Comparison of ENCODE assay signal across 9 cellular contexts in genomic region chr12:54560374-54560858, GRCh38. TPM values are rescaled to one million over a fixed set of nuclear protein-coding genes. Genes with fewer than 3 reads are reported as not detected.
DNase-seq lines count a peak whose midpoint lies in the region; ATAC-seq and TF ChIP-seq lines count a peak whose summit lies in the region.
"Had no signal": no experiment of that assay in that cellular context is flagged by ENCODE, and none has a peak within 500 bp of the region (broad histone marks: within the 10 kb centered on the region; RNA-seq: fewer than 3 reads in every experiment).

No MANE protein-coding gene starts in this region.

- ATAC-seq in HG02981 (IDR thresholded peaks at IDR 0.05; ENCODE audit: unreplicated experiment), result peak; percentile 100
- ATAC-seq in activated T-cell treated with anti-CD3 and anti-CD28 coated beads, Interleukin-2, amount 50 U/mL, for 4 hours, result peak; percentile 99 to 100

- H3K36me3 ChIP-seq in esophagus squamous epithelium (no peaks in the 10 kb centered on the region), muscle layer of duodenum (ENCODE audit: control insufficient read depth in 1 of 2, insufficient read depth in 2 of 2, low read length in 2 of 2) (no peaks in the 10 kb centered on the region)

- H3K27ac ChIP-seq in esophagus squamous epithelium (peak overlapping the region; percentile 26 to 80 (median 79)), muscle layer of duodenum (ENCODE audit: low read length) (peak overlapping the region; percentile 67)
- H3K27ac ChIP-seq: 22Rv1 had no signal

- DNase-seq in DMS 273 (lab: John Stamatoyannopoulos, UW; ENCODE audit: unreplicated experiment) (peak; percentile 70), DMS 273 treated with DMSO at 0.1 percent for 48 hours (lab: John Stamatoyannopoulos, UW) (no peak), NCI-H774 (lab: John Stamatoyannopoulos, UW) (peak; percentile 87), esophagus squamous epithelium (lab: John Stamatoyannopoulos, UW) (peak; percentile 72)
- peak; percentile 79 for DNase-seq in activated T-cell treated with anti-CD3 and anti-CD28 coated beads, Interleukin-2, amount 50 U/mL, for 4 hours
- peak; percentile 53 for DNase-seq in stimulated activated CD8-positive, alpha-beta memory T cell treated with anti-CD3 and anti-CD28 coated beads, Interleukin-7, amount 100 ng/mL, for 24 hours (ENCODE audit: low read depth)

- H3K9me3 Mint-ChIP-seq in activated T-cell treated with anti-CD3 and anti-CD28 coated beads, Interleukin-2, amount 50 U/mL, for 4 hours, result no peaks in the 10 kb centered on the region

- H3K36me3 Mint-ChIP-seq in activated T-cell treated with anti-CD3 and anti-CD28 coated beads, Interleukin-2, amount 50 U/mL, for 4 hours (ENCODE audit: insufficient read depth), result no peaks in the 10 kb centered on the region

- H3K4me3 ChIP-seq in esophagus squamous epithelium (peak overlapping the region; percentile 6 to 61 (median 40)), muscle layer of duodenum (ENCODE audit: low read depth in 1 of 2, low read length in 2 of 2) (peak overlapping the region; percentile 54 to 62)

- 36 to 44% methylated on average over 13 to 14 of the region's 14 CpGs for WGBS in esophagus squamous epithelium, 2 donors

- peaks cover 0 to 21% (median 0%) of the 10 kb centered on the region in 4 donors for H3K27me3 ChIP-seq in esophagus squamous epithelium
- H3K27me3 ChIP-seq in muscle layer of duodenum (ENCODE audit: low read depth, low read length), result no peaks in the 10 kb centered on the region

- peak in 1 of 4 donors; percentile 50 for TF ChIP-seq POLR2A in esophagus squamous epithelium (IDR thresholded peaks at IDR 0.05)

- no peaks in the 10 kb centered on the region for H3K9me3 ChIP-seq in esophagus squamous epithelium
- no peaks in the 10 kb centered on the region for H3K9me3 ChIP-seq in muscle layer of duodenum (ENCODE audit: control insufficient read depth in 1 of 2, low read length in 2 of 2)

- peak overlapping the region; percentile 77 for H3K4me3 Mint-ChIP-seq in activated T-cell treated with anti-CD3 and anti-CD28 coated beads, Interleukin-2, amount 50 U/mL, for 4 hours

- H3K27me3 Mint-ChIP-seq in activated T-cell treated with anti-CD3 and anti-CD28 coated beads, Interleukin-2, amount 50 U/mL, for 4 hours (ENCODE audit: low read depth), result no peaks in the 10 kb centered on the region

- H3K4me1 ChIP-seq in esophagus squamous epithelium, result peaks cover 4 to 25% (median 4%) of the 10 kb centered on the region in 3 donors
- peaks cover 5 to 46% of the 10 kb centered on the region in 2 donors for H3K4me1 ChIP-seq in muscle layer of duodenum (ENCODE audit: control insufficient read depth in 1 of 2, insufficient read depth in 2 of 2, low read length in 2 of 2)

- TF ChIP-seq CTCF in esophagus squamous epithelium (IDR thresholded peaks at IDR 0.05), result no peak

- H3K4me1 Mint-ChIP-seq in activated T-cell treated with anti-CD3 and anti-CD28 coated beads, Interleukin-2, amount 50 U/mL, for 4 hours (ENCODE audit: low read depth), result peaks cover 25% of the 10 kb centered on the region

- intact Hi-C loops in esophagus squamous epithelium (cut with DNase I), result no loop called here

RNA-seq across cellular contexts. Expression of gene PDE1B, which starts 11.0 kb away (rescaled TPM):
- total RNA-seq in activated T-cell treated with anti-CD3 and anti-CD28 coated beads, Interleukin-2, amount 50 U/mL, for 4 hours, result 1 to 10 TPM; 6.9 to 8.7 (median 7.9) TPM
- 1 to 10 TPM in 3 of 4 donors, under 1 TPM in 1; 0.91 to 6.5 (median 1.4) TPM for total RNA-seq in esophagus squamous epithelium

RNA-seq across cellular contexts. Expression of gene PPP1R1A, which starts 28.0 kb away (rescaled TPM):
- not detected for total RNA-seq in activated T-cell treated with anti-CD3 and anti-CD28 coated beads, Interleukin-2, amount 50 U/mL, for 4 hours
- total RNA-seq in esophagus squamous epithelium, result 1 to 10 TPM in 1 of 4 donors, under 1 TPM in 2, not detected in 1; 0.15 to 1.9 (median 0.26) TPM
